Comparison of ENCODE assay signal across 23 cellular contexts in the genomic region with DNA sequence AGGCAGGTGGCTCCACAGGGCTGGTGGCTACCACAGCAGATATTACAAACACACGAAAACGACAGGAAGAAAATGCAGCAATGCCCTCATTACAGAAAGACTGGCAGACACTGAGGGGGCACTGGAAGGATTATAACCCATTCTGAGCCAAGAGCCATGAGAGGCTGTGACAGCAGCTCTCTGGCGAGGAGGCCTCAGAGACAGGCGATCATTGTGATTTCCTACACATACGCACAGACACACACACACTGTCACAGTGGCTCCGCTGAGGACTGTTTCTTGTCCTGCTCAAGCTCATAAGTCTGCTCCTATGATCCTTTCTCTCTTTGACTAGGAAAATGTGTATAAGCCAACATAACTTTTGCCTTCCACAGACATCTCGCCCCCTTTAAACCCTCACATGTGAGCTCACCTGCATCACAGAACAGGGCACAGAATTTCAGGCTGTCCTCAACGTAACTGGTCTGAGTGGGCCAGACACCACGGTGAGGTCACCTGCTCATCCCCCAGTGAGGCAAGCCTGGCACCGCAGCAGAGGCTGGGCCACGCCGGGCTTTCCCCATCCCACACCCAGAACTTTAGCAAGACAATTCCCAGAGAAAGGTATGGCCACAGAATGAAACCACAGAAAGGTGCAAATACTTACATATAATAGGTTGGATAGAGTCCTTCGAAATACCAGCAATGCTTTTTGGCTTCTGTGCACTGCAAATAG. TPM values are rescaled to one million over a fixed set of nuclear protein-coding genes. Genes with fewer than 3 reads are reported as not detected.
DNase-seq lines count a peak whose midpoint lies in the region; ATAC-seq and TF ChIP-seq lines count a peak whose summit lies in the region.
"Had no signal": no experiment of that assay in that cellular context is flagged by ENCODE, and none has a peak within 500 bp of the region (broad histone marks: within the 10 kb centered on the region; RNA-seq: fewer than 3 reads in every experiment).

No MANE protein-coding gene starts in this region.

- TF ChIP-seq EP300 in transverse colon (IDR thresholded peaks at IDR 0.05; ENCODE audit: low read depth), result no peak

- H3K4me1 Mint-ChIP-seq in T-cell, result peaks cover 61 to 87% (median 67%) of the 10 kb centered on the region in 3 donors

- WGBS in transverse colon (ENCODE audit: low coverage in 1 of 2), 2 donors, result 84 to 86% methylated on average over 6 to 13 of the region's 13 CpGs

- no peaks in the 10 kb centered on the region for H3K9me3 ChIP-seq in transverse colon
- H3K9me3 ChIP-seq: ascending aorta, neutrophil had no signal

- peak overlapping the region; percentile 65 to 82 (median 71) for H3K27ac ChIP-seq in transverse colon
- H3K27ac ChIP-seq: neutrophil had no signal

- no peak for TF ChIP-seq CTCF in transverse colon (IDR thresholded peaks at IDR 0.05)

- H3K27ac Mint-ChIP-seq in T-cell, result peak overlapping the region; percentile 41 to 63
- H3K27ac Mint-ChIP-seq: activated T-cell treated with anti-CD3 and anti-CD28 coated beads, Interleukin-2, amount 50 U/mL, for 24 hours had no signal

- CTCF ChIA-PET in T-cell (lab: Charles Lee), result interaction anchor here in 1 of 2 donors (0.5 kb wide), 1 partner anchor 71 kb away, joined by 3 read pairs; no protein-coding TSS in a partner anchor

- no peaks in the 10 kb centered on the region for H3K27me3 ChIP-seq in transverse colon
- H3K27me3 ChIP-seq: ascending aorta, dorsolateral prefrontal cortex, neutrophil had no signal

- H3K9me3 Mint-ChIP-seq in T-cell, result no peaks in the 10 kb centered on the region
- H3K9me3 Mint-ChIP-seq: activated T-cell treated with anti-CD3 and anti-CD28 coated beads, Interleukin-2, amount 50 U/mL, for 24 hours had no signal

- DNase-seq in activated CD8-positive, alpha-beta memory T cell treated with anti-CD3 and anti-CD28 coated beads, Interleukin-2, amount 50 U/mL, for 48 hours, result peak; percentile 40
- DNase-seq in activated CD8-positive, alpha-beta memory T cell treated with anti-CD3 and anti-CD28 coated beads for 24 hours, result no peak
- no peak for DNase-seq in T-cell
- DNase-seq in islet precursor cell, result peak; percentile 26
- no peak for DNase-seq in transverse colon
- DNase-seq in NCI-H1105 (lab: John Stamatoyannopoulos, UW), result no peak
- no peak for DNase-seq in left colon
- DNase-seq in ureter (ENCODE audit: low spot score), result no peak
- DNase-seq: activated CD4-positive, CD25-positive, alpha-beta regulatory T cell; activated naive CD4-positive, alpha-beta T cell treated with anti-CD3 and anti-CD28 coated beads, Interleukin-2, amount 50 U/mL, for 16 hours; activated T-cell treated with anti-CD3 and anti-CD28 coated beads, Interleukin-2, amount 50 U/mL, for 24 hours; AML-193; caudate nucleus; dorsolateral prefrontal cortex; HCEC 1CT; NCI-H2029; NCI-H2227 treated with DMSO at 0.1 percent for 48 hours; NCI-H748 treated with DMSO at 0.1 percent for 48 hours; OCI-M1; trophoblast cell had no signal

- no peak for TF ChIP-seq POLR2A in transverse colon (IDR thresholded peaks at IDR 0.05)

- in situ Hi-C loops in transverse colon (cut with MboI; ENCODE audit: low pct_ligation_motif_present in 1 of 4, low pct_unique_long_range_greater_than_20kb in 1 of 4, low sequenced_read_pairs in 3 of 4), result no loop called here

- no peak overlapping the region for H3K4me3 Mint-ChIP-seq in T-cell
- H3K4me3 Mint-ChIP-seq: activated T-cell treated with anti-CD3 and anti-CD28 coated beads, Interleukin-2, amount 50 U/mL, for 24 hours had no signal

- intact Hi-C loops in transverse colon (cut with DNase I; ENCODE audit: low total_unique reads) (no loop called here), left colon (cut with DNase I, micrococcal nuclease) (no loop called here)

- H3K4me3 ChIP-seq in transverse colon, result no peak overlapping the region
- H3K4me3 ChIP-seq: ascending aorta had no signal

- peaks cover 0 to 14% (median 0%) of the 10 kb centered on the region in 4 donors for H3K36me3 ChIP-seq in transverse colon

- peaks cover 44% of the 10 kb centered on the region for H3K36me3 Mint-ChIP-seq in T-cell

- POLR2A ChIA-PET in T-cell (lab: Charles Lee), result interaction anchor here in 1 of 2 donors (0.6 kb wide), 1 partner anchor 58 kb away, joined by 6 read pairs; no protein-coding TSS in a partner anchor

- no peaks in the 10 kb centered on the region for H3K27me3 Mint-ChIP-seq in T-cell
- H3K27me3 Mint-ChIP-seq: activated T-cell treated with anti-CD3 and anti-CD28 coated beads, Interleukin-2, amount 50 U/mL, for 24 hours had no signal

- H3K4me1 ChIP-seq in transverse colon, result peaks cover 23 to 41% (median 29%) of the 10 kb centered on the region in 4 donors

- ATAC-seq in T-cell (replicated peaks in 1 of 4) (no peak), left colon (no peak)
- ATAC-seq: Right ventricle myocardium inferior had no signal

RNA-seq across cellular contexts. Expression of a gene that starts 51.7 kb away (rescaled TPM):
- total RNA-seq in T-cell (100 to 1,000 TPM in 1 of 5 donors, 10 to 100 TPM in 4; 84.0 to 106 (median 94.8) TPM), transverse colon (10 to 100 TPM; 22.1 to 79.2 (median 73.9) TPM), left colon (10 to 100 TPM; 78.6 to 85.5 TPM), ureter (47.1 TPM)

Comparison
In these comparisons a context has a peak if more than half of its experiments do, and no peak if none do; other contexts are left out.
1. DNase-seq: peak in activated CD8-positive, alpha-beta memory T cell treated with anti-CD3 and anti-CD28 coated beads, Interleukin-2, amount 50 U/mL, for 48 hours (single experiment) and islet precursor cell (single experiment); none in activated CD8-positive, alpha-beta memory T cell treated with anti-CD3 and anti-CD28 coated beads for 24 hours (single experiment), T-cell (0 of 34), transverse colon (single experiment), NCI-H1105 (single experiment), left colon (0 of 2) and ureter (single experiment).